In genomic region chr1:172532700-172533510, GRCh38 we compare ENCODE assay signal across 1 cellular context.
TF ChIP-seq lines count a peak whose summit lies in the region.

TSS of gene SUCO (plus strand) at chr1:172533150. CDS start at chr1:172533436, 286 bp downstream.

TF ChIP-seq in HepG2, 621 proteins besides CTCF, POLR2A, EP300 and RAD21 (continued from another document and continues in another):
- TF ChIP-seq ZSCAN29 (CRISPR knock-in tag; conservative IDR thresholded peaks at IDR 0.05) (0 out of 2 replicates have a peak, but pooled peaks have one; percentile 59), TRAFD1 (CRISPR knock-in tag; IDR thresholded peaks at IDR 0.05; ENCODE audit: borderline replicate concordance) (no peak), CHD2 (IDR thresholded peaks at IDR 0.05; ENCODE audit: low read depth, low read length) (peak; percentile 77), MIXL1 (CRISPR knock-in tag; IDR thresholded peaks at IDR 0.05) (no peak), ZFP62 (CRISPR knock-in tag; IDR thresholded peaks at IDR 0.05) (no peak), ZFP36 (IDR thresholded peaks at IDR 0.05; ENCODE audit: borderline replicate concordance, low read depth, low read length, partially characterized antibody) (no peak), NCOA2 (CRISPR knock-in tag; IDR thresholded peaks at IDR 0.05) (no peak; the same call in 1 of the 2 replicates), BCL6 (CRISPR knock-in tag; IDR thresholded peaks at IDR 0.05) (0 out of 2 replicates have a peak, but pooled peaks have one; percentile 29), SKI (IDR thresholded peaks at IDR 0.05; ENCODE audit: partially characterized antibody) (peak; percentile 38), MZF1 (CRISPR knock-in tag; IDR thresholded peaks at IDR 0.05; ENCODE audit: borderline replicate concordance) (no peak), HDAC1 (CRISPR knock-in tag; IDR thresholded peaks at IDR 0.05) (peak; percentile 37), HNF1B (CRISPR knock-in tag; IDR thresholded peaks at IDR 0.05) (peak; percentile 86), ZNF446 (CRISPR knock-in tag; IDR thresholded peaks at IDR 0.05) (peak; percentile 26; the same call in 1 of the 2 replicates), ATRX (CRISPR knock-in tag; IDR thresholded peaks at IDR 0.05; ENCODE audit: borderline replicate concordance) (no peak), PBX2 (CRISPR knock-in tag; IDR thresholded peaks at IDR 0.05) (no peak), BRD4 (CRISPR knock-in tag; IDR thresholded peaks at IDR 0.05) (no peak), CENPBD1 (CRISPR knock-in tag; IDR thresholded peaks at IDR 0.05; ENCODE audit: borderline replicate concordance, low read depth) (no peak), HBP1 (CRISPR knock-in tag; IDR thresholded peaks at IDR 0.05; ENCODE audit: low read depth) (no peak), ZFP82 (CRISPR knock-in tag; IDR thresholded peaks at IDR 0.05; ENCODE audit: borderline replicate concordance) (no peak), ZBTB43 (CRISPR knock-in tag; conservative IDR thresholded peaks at IDR 0.05) (peak; percentile 74; the same call in 1 of the 2 replicates), ARID3A (IDR thresholded peaks at IDR 0.05; ENCODE audit: low read depth, low read length) (no peak), PREB (CRISPR knock-in tag; IDR thresholded peaks at IDR 0.05) (no peak), ETV5 (CRISPR knock-in tag; IDR thresholded peaks at IDR 0.05; ENCODE audit: borderline replicate concordance) (peak; percentile 30; the same call in 1 of the 2 replicates), ZNF383 (CRISPR knock-in tag; IDR thresholded peaks at IDR 0.05; ENCODE audit: borderline replicate concordance) (no peak), ZNF577 (CRISPR knock-in tag; IDR thresholded peaks at IDR 0.05; ENCODE audit: borderline replicate concordance, low read depth) (no peak), NR3C1 (CRISPR knock-in tag; IDR thresholded peaks at IDR 0.05) (no peak), ZSCAN25 (CRISPR knock-in tag; IDR thresholded peaks at IDR 0.05) (no peak; the same call in 1 of the 2 replicates), BORCS8-MEF2B (CRISPR knock-in tag; IDR thresholded peaks at IDR 0.05) (no peak), KDM3A (CRISPR knock-in tag; IDR thresholded peaks at IDR 0.05; ENCODE audit: low read depth) (peak; percentile 81; the same call in 1 of the 2 replicates), ZNF260 (CRISPR knock-in tag; IDR thresholded peaks at IDR 0.05; ENCODE audit: borderline replicate concordance, low read depth) (no peak), NPAS2 (CRISPR knock-in tag; IDR thresholded peaks at IDR 0.05; ENCODE audit: borderline replicate concordance) (no peak), NR2F2 (IDR thresholded peaks at IDR 0.05; ENCODE audit: borderline replicate concordance, low read depth) (no peak), ZSCAN12 (CRISPR knock-in tag; IDR thresholded peaks at IDR 0.05) (0 out of 2 replicates have a peak, but pooled peaks have one; percentile 22), HMG20B (CRISPR knock-in tag; conservative IDR thresholded peaks at IDR 0.05) (no peak), ZBTB20 (CRISPR knock-in tag; IDR thresholded peaks at IDR 0.05; ENCODE audit: borderline replicate concordance, low read depth) (no peak), ELF1 (CRISPR knock-in tag; IDR thresholded peaks at IDR 0.05) (peak; percentile 68), YY1 (IDR thresholded peaks at IDR 0.05; ENCODE audit: insufficient read depth, insufficient replicate concordance, low read depth, low read length) (no peak), HOMEZ (CRISPR knock-in tag; IDR thresholded peaks at IDR 0.05; ENCODE audit: low read depth) (peak; percentile 76; the same call in 1 of the 2 replicates), SMARCE1 (IDR thresholded peaks at IDR 0.05; ENCODE audit: borderline replicate concordance) (no peak), ZNF337 (CRISPR knock-in tag; IDR thresholded peaks at IDR 0.05; ENCODE audit: borderline replicate concordance, low read depth) (no peak), FOXO1 (CRISPR knock-in tag; IDR thresholded peaks at IDR 0.05) (no peak), EHMT2 (IDR thresholded peaks at IDR 0.05; ENCODE audit: borderline replicate concordance, low read depth, low read length) (no peak), ZNF503 (CRISPR knock-in tag; IDR thresholded peaks at IDR 0.05) (peak; percentile 74; the same call in 1 of the 2 replicates), THYN1 (CRISPR knock-in tag; IDR thresholded peaks at IDR 0.05; ENCODE audit: borderline replicate concordance, low read depth) (no peak), MED1 (CRISPR knock-in tag; IDR thresholded peaks at IDR 0.05) (peak; percentile 60; the same call in 1 of the 2 replicates), HOXA7 (CRISPR knock-in tag; IDR thresholded peaks at IDR 0.05) (no peak), JDP2 (CRISPR knock-in tag; IDR thresholded peaks at IDR 0.05; ENCODE audit: borderline replicate concordance) (no peak), CSRNP1 (CRISPR knock-in tag; IDR thresholded peaks at IDR 0.05) (no peak), NBN (conservative IDR thresholded peaks at IDR 0.05) (no peak), IKZF1 (IDR thresholded peaks at IDR 0.05) (no peak), NFYC (CRISPR knock-in tag; IDR thresholded peaks at IDR 0.05) (peak; percentile 76), ZNF33A (CRISPR knock-in tag; IDR thresholded peaks at IDR 0.05; ENCODE audit: borderline replicate concordance) (no peak), NFIC (IDR thresholded peaks at IDR 0.05; ENCODE audit: low read length) (no peak), ZNF782 (CRISPR knock-in tag; IDR thresholded peaks at IDR 0.05; ENCODE audit: borderline replicate concordance) (peak; percentile 88)
